Comparison of ENCODE assay signal across 9 cellular contexts in genomic region chr17:82881900-82882714, GRCh38. TPM values are rescaled to one million over a fixed set of nuclear protein-coding genes. Genes with fewer than 3 reads are reported as not detected.
DNase-seq lines count a peak whose midpoint lies in the region; ATAC-seq and TF ChIP-seq lines count a peak whose summit lies in the region.
"Had no signal": no experiment of that assay in that cellular context is flagged by ENCODE, and none has a peak within 500 bp of the region (broad histone marks: within the 10 kb centered on the region; RNA-seq: fewer than 3 reads in every experiment).

No MANE protein-coding gene starts in this region.

- no peak overlapping the region for H3K9ac ChIP-seq in IMR-90 (ENCODE audit: low read depth, low read length)

- H3K4me2 ChIP-seq in IMR-90 (ENCODE audit: low read depth, low read length): no peak overlapping the region

- H2BK5ac ChIP-seq in IMR-90 (ENCODE audit: low read depth, low read length, poor library complexity, severe bottlenecking): no peak overlapping the region

- no peaks in the 10 kb centered on the region; the same call in 1 of the 2 replicates for H4K20me1 ChIP-seq in IMR-90 (ENCODE audit: insufficient read depth, low read length)

- H3K4me1 Mint-ChIP-seq in activated naive CD8-positive, alpha-beta T cell treated with anti-CD3 and anti-CD28 coated beads, Interleukin-2, amount 10 ng/mL, durations not matched to agents 7 days and 5 days: peaks cover 66% of the 10 kb centered on the region
- H3K4me1 Mint-ChIP-seq in stimulated activated memory B cell treated with anti-CD40 and anti-IgM and Interleukin-4, amounts not matched to agents 10 μg/mL and 1 μg/mL and 100 μg/mL, for 72 hours: peaks cover 43% of the 10 kb centered on the region

- TF ChIP-seq POLR2A in IMR-90 (IDR thresholded peaks at IDR 0.05; ENCODE audit: low read depth, low read length): no peak

- no peak overlapping the region for H3K27ac ChIP-seq in IMR-90 (ENCODE audit: insufficient read depth, low read length)

- H3K4me3 ChIP-seq in IMR-90 (ENCODE audit: insufficient read depth, low read depth, low read length): no peak overlapping the region

- H2BK120ac ChIP-seq in IMR-90 (ENCODE audit: low read depth, low read length): no peak overlapping the region

- CTCF ChIA-PET in IMR-90 (lab: Yijun Ruan, JAX): no interaction called here

- peaks cover 8 to 48% of the 10 kb centered on the region in 2 experiments; a peak in 2 of 4 replicates for H3K79me1 ChIP-seq in IMR-90 (ENCODE audit: low read depth in 1 of 2, low read length in 2 of 2)

- BruUV-seq in IMR-90 (replicated peaks; lab: Mats Ljungman, UMichigan): no TSS peak

- no peak overlapping the region for H2BK15ac ChIP-seq in IMR-90 (ENCODE audit: low read depth, low read length)

- no peak overlapping the region for H2AK9ac ChIP-seq in IMR-90 (replicated peaks; ENCODE audit: low read depth, low read length, poor library complexity)

- intact Hi-C loops in IMR-90 (cut with micrococcal nuclease): no loop called here

- no peaks in the 10 kb centered on the region for H3K9me3 Mint-ChIP-seq in activated naive CD8-positive, alpha-beta T cell treated with anti-CD3 and anti-CD28 coated beads, Interleukin-2, amount 10 ng/mL, durations not matched to agents 7 days and 5 days
- H3K9me3 Mint-ChIP-seq in stimulated activated memory B cell treated with anti-CD40 and anti-IgM and Interleukin-4, amounts not matched to agents 10 μg/mL and 1 μg/mL and 100 μg/mL, for 72 hours: peaks cover 3% of the 10 kb centered on the region

- DNase-seq in IMR-90 (no peak), left lobe of liver (ENCODE audit: low spot score) (no peak), NCI-H748 treated with DMSO at 0.1 percent for 48 hours (lab: John Stamatoyannopoulos, UW) (no peak), NCI-H2029 (lab: John Stamatoyannopoulos, UW) (no peak)
- no peak for DNase-seq in activated naive CD8-positive, alpha-beta T cell treated with anti-CD3 and anti-CD28 coated beads, Interleukin-2, amount 10 ng/mL, durations not matched to agents 7 days and 5 days
- DNase-seq: NCI-H146 had no signal

- no peak overlapping the region for H2AFZ ChIP-seq in IMR-90 (replicated peaks; ENCODE audit: low read length, poor library complexity)

- H3K18ac ChIP-seq in IMR-90 (ENCODE audit: low read depth, low read length): no peak overlapping the region

- H4K8ac ChIP-seq in IMR-90 (ENCODE audit: low read depth in 2 of 2, low read length in 2 of 2): no peak overlapping the region

- WGBS in IMR-90 (ENCODE audit: extremely low coverage in 2 of 2, insufficient read length in 1 of 2), 2 experiments: 83% methylated on average over 11 of the region's 17 CpGs; no CpG with 5 or more reads in 1 of the 2 experiments

- POLR2A ChIA-PET in IMR-90 (lab: Charles Lee; ENCODE audit: unreplicated experiment): interaction anchor here (0.5 kb wide), 1 partner anchor 128 kb away, joined by 20 read pairs; no protein-coding TSS in a partner anchor
- POLR2A ChIA-PET in activated naive CD8-positive, alpha-beta T cell treated with anti-CD3 and anti-CD28 coated beads, Interleukin-2, amount 10 ng/mL, durations not matched to agents 7 days and 5 days (lab: Charles Lee): interaction anchor here (4.5 kb wide), 1 partner anchor 18 kb away, joined by 48 read pairs; no protein-coding TSS in a partner anchor

- TF ChIP-seq CTCF in IMR-90 (conservative IDR thresholded peaks at IDR 0.05; ENCODE audit: low read depth, low read length): no peak

- H3K14ac ChIP-seq in IMR-90 (replicated peaks; ENCODE audit: low read depth, low read length): no peak overlapping the region

- H3K27ac Mint-ChIP-seq in activated naive CD8-positive, alpha-beta T cell treated with anti-CD3 and anti-CD28 coated beads, Interleukin-2, amount 10 ng/mL, durations not matched to agents 7 days and 5 days: peak overlapping the region; percentile 92
- H3K27ac Mint-ChIP-seq in stimulated activated memory B cell treated with anti-CD40 and anti-IgM and Interleukin-4, amounts not matched to agents 10 μg/mL and 1 μg/mL and 100 μg/mL, for 72 hours: peak overlapping the region; percentile 73

- H3K23ac ChIP-seq in IMR-90 (ENCODE audit: low read depth, low read length): no peak overlapping the region

- no peaks in the 10 kb centered on the region; the same call in 1 of the 2 replicates for H3K36me3 ChIP-seq in IMR-90 (ENCODE audit: control insufficient read depth, insufficient read depth, low read length)

- H3K9me3 ChIP-seq in IMR-90 (ENCODE audit: control insufficient read depth, insufficient read depth, low read length): no peaks in the 10 kb centered on the region

- H3K4me3 Mint-ChIP-seq in activated naive CD8-positive, alpha-beta T cell treated with anti-CD3 and anti-CD28 coated beads, Interleukin-2, amount 10 ng/mL, durations not matched to agents 7 days and 5 days: peak overlapping the region; percentile 85
- no peak overlapping the region for H3K4me3 Mint-ChIP-seq in stimulated activated memory B cell treated with anti-CD40 and anti-IgM and Interleukin-4, amounts not matched to agents 10 μg/mL and 1 μg/mL and 100 μg/mL, for 72 hours

- no peak for TF ChIP-seq RAD21 in IMR-90 (IDR thresholded peaks at IDR 0.05; ENCODE audit: low read length)

- H3K27me3 ChIP-seq in IMR-90 (ENCODE audit: control insufficient read depth, insufficient read depth, low read length): no peaks in the 10 kb centered on the region

- H3K4ac ChIP-seq in IMR-90 (ENCODE audit: low read depth, low read length): no peak overlapping the region

- peaks cover 10% of the 10 kb centered on the region for H3K4me1 ChIP-seq in IMR-90 (ENCODE audit: control insufficient read depth, insufficient read depth, low read length)

- peaks cover 27% of the 10 kb centered on the region for H3K36me3 Mint-ChIP-seq in activated naive CD8-positive, alpha-beta T cell treated with anti-CD3 and anti-CD28 coated beads, Interleukin-2, amount 10 ng/mL, durations not matched to agents 7 days and 5 days
- peaks cover 48% of the 10 kb centered on the region for H3K36me3 Mint-ChIP-seq in stimulated activated memory B cell treated with anti-CD40 and anti-IgM and Interleukin-4, amounts not matched to agents 10 μg/mL and 1 μg/mL and 100 μg/mL, for 72 hours

- in situ Hi-C loops in IMR-90 (cut with MboI; ENCODE audit: low sequenced_read_pairs): no loop called here

- H2AK5ac ChIP-seq in IMR-90 (ENCODE audit: low read depth, low read length): 0 out of 2 replicates have a peak overlapping the region, but pooled peaks have one; percentile 33

- H4K5ac ChIP-seq in IMR-90 (ENCODE audit: low read depth, low read length): no peak overlapping the region

- no peak overlapping the region for H3K56ac ChIP-seq in IMR-90 (ENCODE audit: extremely low read depth, insufficient read depth, low read length)

- no peak overlapping the region for H2BK20ac ChIP-seq in IMR-90 (ENCODE audit: low read depth, low read length)

- no peak overlapping the region for H4K91ac ChIP-seq in IMR-90 (ENCODE audit: insufficient read depth, low read depth, low read length)

- ATAC-seq in IMR-90 (ENCODE audit: low read depth) (no peak), left lobe of liver (peak; percentile 75), GM21825 (IDR thresholded peaks at IDR 0.05; ENCODE audit: unreplicated experiment) (no peak)
- ATAC-seq in activated naive CD8-positive, alpha-beta T cell treated with anti-CD3 and anti-CD28 coated beads, Interleukin-2, amount 10 ng/mL, durations not matched to agents 7 days and 5 days (ENCODE audit: low read depth): no peak
- ATAC-seq in stimulated activated memory B cell treated with anti-CD40 and anti-IgM and Interleukin-4, amounts not matched to agents 10 μg/mL and 1 μg/mL and 100 μg/mL, for 72 hours: no peak

- peaks cover 9% of the 10 kb centered on the region for H3K9me1 ChIP-seq in IMR-90 (ENCODE audit: insufficient read depth, low read length)

- H3K27me3 Mint-ChIP-seq in activated naive CD8-positive, alpha-beta T cell treated with anti-CD3 and anti-CD28 coated beads, Interleukin-2, amount 10 ng/mL, durations not matched to agents 7 days and 5 days: no peaks in the 10 kb centered on the region
- no peaks in the 10 kb centered on the region for H3K27me3 Mint-ChIP-seq in stimulated activated memory B cell treated with anti-CD40 and anti-IgM and Interleukin-4, amounts not matched to agents 10 μg/mL and 1 μg/mL and 100 μg/mL, for 72 hours

- dilution Hi-C loops in IMR-90 (cut with HindIII; ENCODE audit: low sequenced_read_pairs, unreplicated experiment): no loop called here

TF ChIP-seq in IMR-90, 13 proteins besides CTCF, POLR2A, EP300 and RAD21:
- no peak for TF ChIP-seq CEBPB (IDR thresholded peaks at IDR 0.05; ENCODE audit: low read depth, low read length)

RNA-seq across cellular contexts. Expression of gene ZNF750, which starts 42.3 kb away (rescaled TPM):
- total RNA-seq in IMR-90 (2012; rRNA removed): not detected in 2 replicates
- not detected in 2 replicates for polyA plus RNA-seq in IMR-90 (2012; rRNA removed)
- not detected in 2 replicates for polyA plus RNA-seq in IMR-90 (2012; cell fraction: cytosol; rRNA removed)
- polyA plus RNA-seq in IMR-90 (2012; cell fraction: nucleus; rRNA removed; ENCODE audit: low replicate concordance): 0.07 TPM in 1 of 2 replicates, not detected in the other
- total RNA-seq in activated naive CD8-positive, alpha-beta T cell treated with anti-CD3 and anti-CD28 coated beads, Interleukin-2, amount 10 ng/mL, durations not matched to agents 7 days and 5 days: not detected
- 0.08 TPM for total RNA-seq in left lobe of liver
- total RNA-seq: renal cortical epithelial cell had no signal
